ENCODE assay signal across 14 cellular contexts in the genomic region with DNA sequence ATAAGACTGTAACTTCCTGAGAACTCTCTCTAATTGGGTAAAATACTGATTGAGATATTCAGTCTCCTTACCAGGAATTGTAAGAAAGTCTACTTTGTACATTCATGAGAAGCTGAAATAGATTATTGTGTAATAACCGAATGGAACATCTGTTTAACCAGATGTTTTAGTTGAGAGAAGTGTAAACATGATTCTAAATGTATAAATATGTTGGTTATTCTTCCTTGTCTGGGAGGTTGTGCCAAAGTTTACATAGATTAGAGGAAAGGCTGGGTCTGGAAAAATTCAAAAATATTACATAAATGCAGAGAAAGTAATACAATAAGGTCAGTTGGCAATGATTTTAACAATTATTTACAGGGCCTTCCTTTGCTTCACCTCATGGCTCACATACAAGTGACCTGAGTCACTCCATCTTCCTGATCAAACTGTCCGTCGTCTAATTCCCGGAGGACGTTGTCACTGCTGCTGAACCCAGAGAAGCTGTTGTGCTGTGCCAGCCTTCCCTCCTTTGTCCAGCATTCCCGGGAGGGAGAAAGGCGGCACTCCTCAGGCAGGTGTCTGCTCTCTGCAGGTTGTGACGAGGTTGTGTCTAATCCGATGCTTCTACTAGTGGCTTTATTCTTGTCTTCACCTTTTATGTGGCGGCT. TPM values are rescaled to one million over a fixed set of nuclear protein-coding genes. Genes with fewer than 3 reads are reported as not detected.
DNase-seq lines count a peak whose midpoint lies in the region; FAIRE-seq lines count a peak whose summit lies in the region.
"Had no signal": no experiment of that assay in that cellular context is flagged by ENCODE, and none has a peak within 500 bp of the region (broad histone marks: within the 10 kb centered on the region; RNA-seq: fewer than 3 reads in every experiment).

No MANE protein-coding gene starts in this region.

- FAIRE-seq in endometrium (lab: Jason Lieb, UNC), result peak; percentile 81
- FAIRE-seq: D721Med had no signal

- H2AFZ ChIP-seq in mesenchymal stem cell (ENCODE audit: low read depth, low read length), result no peak overlapping the region

- H3K4ac ChIP-seq in mesenchymal stem cell (ENCODE audit: low read depth in 1 of 2, low read length in 2 of 2), result no peak overlapping the region

- H3K4me1 ChIP-seq in mesenchymal stem cell (ENCODE audit: control insufficient read depth, insufficient read depth, low read depth, low read length), result peaks cover 6% of the 10 kb centered on the region
- no peaks in the 10 kb centered on the region for H3K4me1 ChIP-seq in CD4-positive, alpha-beta memory T cell (ENCODE audit: insufficient read depth, low read length)

- no peak overlapping the region for H4K91ac ChIP-seq in mesenchymal stem cell (ENCODE audit: low read length)

- H3K27me3 Mint-ChIP-seq in activated CD4-positive, alpha-beta memory T cell treated with anti-CD3 and anti-CD28 coated beads for 36 hours, result no peaks in the 10 kb centered on the region
- H3K27me3 Mint-ChIP-seq in CD4-positive, alpha-beta memory T cell, result no peaks in the 10 kb centered on the region
- H3K27me3 Mint-ChIP-seq: activated naive CD8-positive, alpha-beta T cell treated with anti-CD3 and anti-CD28 coated beads, Interleukin-2, amount 10 ng/mL, durations not matched to agents 7 days and 5 days; effector memory CD8-positive, alpha-beta T cell had no signal

- no peak overlapping the region for H3K4me3 Mint-ChIP-seq in activated CD4-positive, alpha-beta memory T cell treated with anti-CD3 and anti-CD28 coated beads for 36 hours
- no peak overlapping the region for H3K4me3 Mint-ChIP-seq in CD4-positive, alpha-beta memory T cell
- H3K4me3 Mint-ChIP-seq: activated naive CD8-positive, alpha-beta T cell treated with anti-CD3 and anti-CD28 coated beads, Interleukin-2, amount 10 ng/mL, durations not matched to agents 7 days and 5 days; effector memory CD8-positive, alpha-beta T cell; neural crest cell; T-helper 1 cell treated with Interleukin-12 subunit alpha and Interleukin-12 subunit beta and Interleukin-4 antibody, amounts not matched to agents 30 μg/mL and 1 μg/mL, for 36 hours had no signal

- H3K23ac ChIP-seq in mesenchymal stem cell (ENCODE audit: low read length in 2 of 2), result no peak overlapping the region

- H3K36me3 Mint-ChIP-seq in activated CD4-positive, alpha-beta memory T cell treated with anti-CD3 and anti-CD28 coated beads for 36 hours, result peaks cover 26% of the 10 kb centered on the region
- H3K36me3 Mint-ChIP-seq in CD4-positive, alpha-beta memory T cell, result peaks cover 11 to 28% of the 10 kb centered on the region in 2 donors

- no peak overlapping the region for H3K14ac ChIP-seq in mesenchymal stem cell (ENCODE audit: low read length in 2 of 2)

- no peak overlapping the region for H2BK12ac ChIP-seq in mesenchymal stem cell (ENCODE audit: low read length in 2 of 2)

- no peak overlapping the region for H2AK5ac ChIP-seq in mesenchymal stem cell (ENCODE audit: low read length, severe bottlenecking)

- H3K79me1 ChIP-seq in mesenchymal stem cell (replicated peaks; ENCODE audit: low read length, poor library complexity, severe bottlenecking), result peaks cover 6% of the 10 kb centered on the region

- peaks cover 31% of the 10 kb centered on the region for H3K9me3 Mint-ChIP-seq in activated CD4-positive, alpha-beta memory T cell treated with anti-CD3 and anti-CD28 coated beads for 36 hours
- peaks cover 0 to 28% (median 20%) of the 10 kb centered on the region in 8 donors for H3K9me3 Mint-ChIP-seq in CD4-positive, alpha-beta memory T cell
- H3K9me3 Mint-ChIP-seq: effector memory CD8-positive, alpha-beta T cell had no signal

- H4K8ac ChIP-seq in mesenchymal stem cell (ENCODE audit: low read length), result peak overlapping the region; percentile 77

- no peak overlapping the region for H2BK15ac ChIP-seq in mesenchymal stem cell (ENCODE audit: low read depth, poor library complexity, severe bottlenecking)

- peaks cover 19% of the 10 kb centered on the region for H3K36me3 ChIP-seq in MG63
- H3K36me3 ChIP-seq in mesenchymal stem cell (ENCODE audit: control insufficient read depth in 1 of 2, insufficient read depth in 2 of 2, low read depth in 1 of 2, low read length in 2 of 2), result peaks cover 10 to 13% of the 10 kb centered on the region in 2 experiments
- H3K36me3 ChIP-seq in CD4-positive, alpha-beta memory T cell (ENCODE audit: insufficient read depth, low read length), result no peaks in the 10 kb centered on the region

- no peaks in the 10 kb centered on the region for H3K4me1 Mint-ChIP-seq in activated CD4-positive, alpha-beta memory T cell treated with anti-CD3 and anti-CD28 coated beads for 36 hours (ENCODE audit: low read depth)
- no peaks in the 10 kb centered on the region for H3K4me1 Mint-ChIP-seq in CD4-positive, alpha-beta memory T cell
- H3K4me1 Mint-ChIP-seq: neural crest cell had no signal

- DNase-seq in DMS53 (lab: John Stamatoyannopoulos, UW) (peak; percentile 62), MG63 (peak; percentile 26), mesenchymal stem cell (peak; percentile 46)
- DNase-seq in stimulated activated naive CD4-positive, alpha-beta T cell (lab: John Stamatoyannopoulos, UW), result no peak
- no peak for DNase-seq in activated CD4-positive, alpha-beta memory T cell treated with anti-CD3 and anti-CD28 coated beads for 36 hours
- DNase-seq in CD4-positive, alpha-beta memory T cell, result no peak
- DNase-seq: activated naive CD8-positive, alpha-beta T cell treated with anti-CD3 and anti-CD28 coated beads, Interleukin-2, amount 10 ng/mL, durations not matched to agents 7 days and 5 days; effector memory CD8-positive, alpha-beta T cell; NCI-H1092 treated with DMSO at 0.1 percent for 48 hours; stimulated activated CD4-positive, alpha-beta T cell treated with anti-CD3 and anti-CD28 coated beads, Interleukin-15, amount 100 ng/mL, for 24 hours had no signal

- intact Hi-C loops in activated CD4-positive, alpha-beta memory T cell treated with anti-CD3 and anti-CD28 coated beads for 36 hours (cut with micrococcal nuclease), result no loop called here
- intact Hi-C loops in CD4-positive, alpha-beta memory T cell (cut with micrococcal nuclease), result no loop called here

- no peaks in the 10 kb centered on the region for H3K27me3 ChIP-seq in MG63
- no peaks in the 10 kb centered on the region for H3K27me3 ChIP-seq in mesenchymal stem cell (ENCODE audit: control insufficient read depth in 1 of 2, insufficient read depth in 1 of 2, low read length in 2 of 2)
- H3K27me3 ChIP-seq in CD4-positive, alpha-beta memory T cell (ENCODE audit: insufficient read depth, low read length), result no peaks in the 10 kb centered on the region

- 57% methylated on average over 10 of the region's 10 CpGs for WGBS in mesenchymal stem cell

- no peak overlapping the region for H3K18ac ChIP-seq in mesenchymal stem cell (ENCODE audit: low read depth in 1 of 2, low read length in 2 of 2)

- CTCF ChIA-PET in activated CD4-positive, alpha-beta memory T cell treated with anti-CD3 and anti-CD28 coated beads for 36 hours (lab: Charles Lee), result no interaction called here
- CTCF ChIA-PET in CD4-positive, alpha-beta memory T cell (lab: Charles Lee; ENCODE audit: partially characterized antibody), result no interaction called here

- H2BK120ac ChIP-seq in mesenchymal stem cell (ENCODE audit: low read depth, low read length), result no peak overlapping the region

- H3K4me3 ChIP-seq in MG63 (no peak overlapping the region), mesenchymal stem cell (ENCODE audit: insufficient read depth in 1 of 2, low read depth in 1 of 2, low read length in 2 of 2) (no peak overlapping the region)
- no peak overlapping the region for H3K4me3 ChIP-seq in CD4-positive, alpha-beta memory T cell (ENCODE audit: low read length in 2 of 2)

- H3K4me2 ChIP-seq in mesenchymal stem cell (ENCODE audit: low read length, poor library complexity, severe bottlenecking), result no peak overlapping the region

- H3K9ac ChIP-seq in mesenchymal stem cell (ENCODE audit: low read length), result no peak overlapping the region

- no peak overlapping the region for H3K27ac Mint-ChIP-seq in activated CD4-positive, alpha-beta memory T cell treated with anti-CD3 and anti-CD28 coated beads for 36 hours
- H3K27ac Mint-ChIP-seq in CD4-positive, alpha-beta memory T cell, result peak overlapping the region in 1 of 7 donors; percentile 37
- H3K27ac Mint-ChIP-seq: activated naive CD8-positive, alpha-beta T cell treated with anti-CD3 and anti-CD28 coated beads, Interleukin-2, amount 10 ng/mL, durations not matched to agents 7 days and 5 days; effector memory CD8-positive, alpha-beta T cell; T-helper 1 cell treated with Interleukin-12 subunit alpha and Interleukin-12 subunit beta and Interleukin-4 antibody, amounts not matched to agents 30 μg/mL and 1 μg/mL, for 36 hours had no signal

- H3K9me3 ChIP-seq in MG63 (peaks cover 11% of the 10 kb centered on the region), mesenchymal stem cell (ENCODE audit: control insufficient read depth, low read length) (peaks cover 5% of the 10 kb centered on the region)
- no peaks in the 10 kb centered on the region for H3K9me3 ChIP-seq in CD4-positive, alpha-beta memory T cell (ENCODE audit: control insufficient read depth in 1 of 2, low read length in 2 of 2)

- POLR2A ChIA-PET in activated CD4-positive, alpha-beta memory T cell treated with anti-CD3 and anti-CD28 coated beads for 36 hours (lab: Charles Lee), result no interaction called here
- POLR2A ChIA-PET in CD4-positive, alpha-beta memory T cell (lab: Charles Lee; ENCODE audit: partially characterized antibody), result no interaction called here

- peak overlapping the region; percentile 29 for H3K27ac ChIP-seq in mesenchymal stem cell (ENCODE audit: low read length, poor library complexity, severe bottlenecking)
- no peak overlapping the region for H3K27ac ChIP-seq in CD4-positive, alpha-beta memory T cell (ENCODE audit: low read depth, low read length)

- no peak overlapping the region for H2BK5ac ChIP-seq in mesenchymal stem cell (ENCODE audit: low read depth, low read length, poor library complexity, severe bottlenecking)

RNA-seq across cellular contexts. Expression of a gene that starts 55.9 kb away (rescaled TPM):
- 22.0 and 50.9 TPM in 2 replicates for total RNA-seq in MG63 (2014; rRNA removed; shearing (Covaris generic); ENCODE audit: low replicate concordance)
- 29.7 TPM for polyA plus RNA-seq in mesenchymal stem cell (2013, experiment 1 of 2)
- polyA plus RNA-seq in mesenchymal stem cell (2013, experiment 2 of 2), result 36.0 TPM
- 10 to 100 TPM; 18.9 to 19.5 TPM for total RNA-seq in activated CD4-positive, alpha-beta memory T cell treated with anti-CD3 and anti-CD28 coated beads for 36 hours
- total RNA-seq in CD4-positive, alpha-beta memory T cell, result 10 to 100 TPM; 20.2 to 21.8 TPM
- polyA plus RNA-seq in CD4-positive, alpha-beta memory T cell, result 10 to 100 TPM; 30.0 to 50.6 TPM

Comparison
In these comparisons a context has a peak if more than half of its experiments do, and no peak if none do; other contexts are left out.
1. DNase-seq: peak in DMS53 (single experiment), MG63 (single experiment) and mesenchymal stem cell (single experiment); none in stimulated activated naive CD4-positive, alpha-beta T cell (0 of 6), activated CD4-positive, alpha-beta memory T cell treated with anti-CD3 and anti-CD28 coated beads for 36 hours (single experiment) and CD4-positive, alpha-beta memory T cell (0 of 5).